8 cellular contexts compared by ENCODE assay signal in genomic region chr1:12619396-12620141, GRCh38. TPM values are rescaled to one million over a fixed set of nuclear protein-coding genes. Genes with fewer than 3 reads are reported as not detected.
DNase-seq lines count a peak whose midpoint lies in the region; ATAC-seq and TF ChIP-seq lines count a peak whose summit lies in the region.

No MANE protein-coding gene starts in this region.

- peak; percentile 44 for ATAC-seq in HG02981 (IDR thresholded peaks at IDR 0.05; ENCODE audit: unreplicated experiment)
- no peak for ATAC-seq in HG03460 (IDR thresholded peaks at IDR 0.05; ENCODE audit: unreplicated experiment)

- CTCF ChIA-PET in activated CD4-positive, alpha-beta memory T cell treated with anti-CD3 and anti-CD28 coated beads for 36 hours (lab: Charles Lee), result interaction anchor here (0.6 to 4.5 kb wide), 40 partner anchors 12 to 937 kb away, joined by 3 to 38 read pairs (median 4); no protein-coding TSS in a partner anchor

- peak; percentile 78 to 99 (median 95) for TF ChIP-seq CTCF in dorsolateral prefrontal cortex (IDR thresholded peaks at IDR 0.05 in 54 of 56, conservative IDR thresholded peaks at IDR 0.05 in 2 of 56; ENCODE audit: low read depth in 1 of 56, partially characterized antibody in 56 of 56)
- peak in 1 of 3 donors; percentile 93 for TF ChIP-seq CTCF in lower leg skin (IDR thresholded peaks at IDR 0.05)

- H3K27me3 Mint-ChIP-seq in activated CD4-positive, alpha-beta memory T cell treated with anti-CD3 and anti-CD28 coated beads for 36 hours, result no peaks in the 10 kb centered on the region

- H3K4me3 ChIP-seq in dorsolateral prefrontal cortex (peak overlapping the region in 57 of 59 donors; percentile 43 to 83 (median 68)), lower leg skin (ENCODE audit: low read depth, poor library complexity, severe bottlenecking) (no peak overlapping the region)

- DNase-seq in DMS114 treated with DMSO at 0.1 percent for 48 hours (lab: John Stamatoyannopoulos, UW; ENCODE audit: unreplicated experiment), result peak; percentile 76
- DNase-seq in NCI-H526 treated with DMSO at 0.1 percent for 48 hours (lab: John Stamatoyannopoulos, UW), result peak; percentile 47
- peak; percentile 87 for DNase-seq in activated CD4-positive, alpha-beta memory T cell treated with anti-CD3 and anti-CD28 coated beads for 36 hours
- DNase-seq in dorsolateral prefrontal cortex, result peak; percentile 52 to 89 (median 84)
- DNase-seq in lower leg skin (ENCODE audit: low spot score in 2 of 2), result peak; percentile 90 to 97
- DNase-seq in stimulated activated CD4-positive, alpha-beta T cell treated with anti-CD3 and anti-CD28 coated beads, Interleukin-2, amount 100 ng/mL, for 48 hours, result peak; percentile 72 to 75

- peaks cover 39% of the 10 kb centered on the region for H3K4me1 Mint-ChIP-seq in activated CD4-positive, alpha-beta memory T cell treated with anti-CD3 and anti-CD28 coated beads for 36 hours (ENCODE audit: low read depth)

- peaks cover 12% of the 10 kb centered on the region for H3K36me3 Mint-ChIP-seq in activated CD4-positive, alpha-beta memory T cell treated with anti-CD3 and anti-CD28 coated beads for 36 hours

- H3K4me3 Mint-ChIP-seq in activated CD4-positive, alpha-beta memory T cell treated with anti-CD3 and anti-CD28 coated beads for 36 hours, result peak overlapping the region; percentile 95

- H3K27ac ChIP-seq in dorsolateral prefrontal cortex, result peak overlapping the region in 57 of 59 donors; percentile 46 to 95 (median 87)

- no peak for TF ChIP-seq POLR2A in lower leg skin (IDR thresholded peaks at IDR 0.05)

- intact Hi-C loops in activated CD4-positive, alpha-beta memory T cell treated with anti-CD3 and anti-CD28 coated beads for 36 hours (cut with micrococcal nuclease), result loop anchor here (1.0 to 10.0 kb wide), 11 partner anchors 15 to 495 kb away; no protein-coding TSS in a partner anchor
- intact Hi-C loops in dorsolateral prefrontal cortex (cut with DNase I) (loop anchor here (2.0 to 10.0 kb wide), 5 partner anchors 211 to 495 kb away; no protein-coding TSS in a partner anchor), lower leg skin (cut with DNase I; ENCODE audit: low total_unique reads) (loop anchor here (10.0 kb wide), 1 partner anchor 305 kb away; no protein-coding TSS in a partner anchor)

- no peaks in the 10 kb centered on the region for H3K9me3 Mint-ChIP-seq in activated CD4-positive, alpha-beta memory T cell treated with anti-CD3 and anti-CD28 coated beads for 36 hours

- H3K27ac Mint-ChIP-seq in activated CD4-positive, alpha-beta memory T cell treated with anti-CD3 and anti-CD28 coated beads for 36 hours, result peak overlapping the region; percentile 92

- peaks cover 0 to 9% (median 0%) of the 10 kb centered on the region in 45 donors for H3K27me3 ChIP-seq in dorsolateral prefrontal cortex

- WGBS in lower leg skin, 2 donors, result 4% methylated on average over 25 of the region's 25 CpGs

- POLR2A ChIA-PET in activated CD4-positive, alpha-beta memory T cell treated with anti-CD3 and anti-CD28 coated beads for 36 hours (lab: Charles Lee), result interaction anchor here (0.7 to 4.7 kb wide), 8 partner anchors 16 to 322 kb away, joined by 3 to 26 read pairs (median 4); no protein-coding TSS in a partner anchor

RNA-seq across cellular contexts. Expression of gene DHRS3, which starts 1.6 kb away (rescaled TPM):
- total RNA-seq in activated CD4-positive, alpha-beta memory T cell treated with anti-CD3 and anti-CD28 coated beads for 36 hours, result 10 to 100 TPM; 57.6 to 58.8 TPM
- total RNA-seq in dorsolateral prefrontal cortex (10 to 100 TPM; 19.3 to 58.1 (median 31.3) TPM), lower leg skin (100 to 1,000 TPM in 3 of 4 donors, 10 to 100 TPM in 1; 92.4 to 130 (median 107) TPM)

RNA-seq across cellular contexts. Expression of gene AADACL4, which starts 24.3 kb away (rescaled TPM):
- not detected for total RNA-seq in activated CD4-positive, alpha-beta memory T cell treated with anti-CD3 and anti-CD28 coated beads for 36 hours
- total RNA-seq in dorsolateral prefrontal cortex, result not detected
- under 1 TPM in 1 of 4 donors, not detected in 3; 0.59 TPM for total RNA-seq in lower leg skin
